2 cellular contexts compared by ENCODE assay signal in genomic region chr14:61561144-61561543, GRCh38.
TF ChIP-seq lines count a peak whose summit lies in the region.

No MANE protein-coding gene starts in this region.

TF ChIP-seq in HCT116, 20 proteins besides CTCF, POLR2A, EP300 and RAD21 (continued from another document):
- TF ChIP-seq ZFX (IDR thresholded peaks at IDR 0.05) = no peak
- TF ChIP-seq EZH2phosphoT487 (IDR thresholded peaks at IDR 0.05; ENCODE audit: borderline replicate concordance) = no peak
- TF ChIP-seq EZH2 (IDR thresholded peaks at IDR 0.05) = no peak
- no peak for TF ChIP-seq YY1 (IDR thresholded peaks at IDR 0.05; ENCODE audit: extremely low read depth, insufficient replicate concordance, low read depth, low read length)
- no peak for TF ChIP-seq TCF7L2 (IDR thresholded peaks at IDR 0.05; ENCODE audit: borderline replicate concordance, extremely low read depth, insufficient read depth, insufficient read length)
- TF ChIP-seq EGR1 (IDR thresholded peaks at IDR 0.05; ENCODE audit: low read depth) = no peak
- TF ChIP-seq SP1 (IDR thresholded peaks at IDR 0.05; ENCODE audit: low read depth) = no peak
- no peak for TF ChIP-seq FOSL1 (IDR thresholded peaks at IDR 0.05; ENCODE audit: low read depth)
- no peak for TF ChIP-seq POLR2AphosphoS5 (IDR thresholded peaks at IDR 0.05; ENCODE audit: low read depth, low read length)
- no peak for TF ChIP-seq REST (IDR thresholded peaks at IDR 0.05; ENCODE audit: low read depth)

TF ChIP-seq in WTC11, 78 proteins besides CTCF, POLR2A, EP300 and RAD21 (continued from another document):
- TF ChIP-seq PREB (CRISPR knock-in tag; IDR thresholded peaks at IDR 0.05; ENCODE audit: borderline replicate concordance) = no peak
- TF ChIP-seq ZSCAN18 (CRISPR knock-in tag; IDR thresholded peaks at IDR 0.05) = no peak
- no peak for TF ChIP-seq KAT7 (CRISPR knock-in tag; IDR thresholded peaks at IDR 0.05; ENCODE audit: borderline replicate concordance)
- no peak for TF ChIP-seq E2F1 (CRISPR knock-in tag; IDR thresholded peaks at IDR 0.05)
- TF ChIP-seq AFF4 (CRISPR knock-in tag; IDR thresholded peaks at IDR 0.05; ENCODE audit: borderline replicate concordance) = no peak
- no peak for TF ChIP-seq FOXK1 (CRISPR knock-in tag; IDR thresholded peaks at IDR 0.05)
- no peak for TF ChIP-seq RELA (CRISPR knock-in tag; IDR thresholded peaks at IDR 0.05; ENCODE audit: borderline replicate concordance)
